22 cellular contexts compared by ENCODE assay signal in genomic region chr21:44947111-44947929, GRCh38. TPM values are rescaled to one million over a fixed set of nuclear protein-coding genes. Genes with fewer than 3 reads are reported as not detected.
DNase-seq lines count a peak whose midpoint lies in the region; ATAC-seq and TF ChIP-seq lines count a peak whose summit lies in the region.
"Had no signal": no experiment of that assay in that cellular context is flagged by ENCODE, and none has a peak within 500 bp of the region (broad histone marks: within the 10 kb centered on the region; RNA-seq: fewer than 3 reads in every experiment).

No MANE protein-coding gene starts in this region.

- H3K18ac ChIP-seq in neuronal stem cell (ENCODE audit: low read length), result no peak overlapping the region

- CTCF ChIA-PET in A673 (lab: Charles Lee), result interaction anchor here (1.9 kb wide), 1 partner anchor 182 kb away, joined by 6 read pairs; no protein-coding TSS in a partner anchor

- H4K91ac ChIP-seq in neuronal stem cell (ENCODE audit: low read depth, low read length, poor library complexity), result no peak overlapping the region

- peak overlapping the region; percentile 37 for H2AK5ac ChIP-seq in neuronal stem cell (ENCODE audit: low read depth, low read length)

- peaks cover 3% of the 10 kb centered on the region for H3K4me1 Mint-ChIP-seq in activated T-helper 17 cell treated with anti-CD3 and anti-CD28 coated beads, Interleukin-2, amount 50 U/mL, for 72 hours

- peaks cover 79% of the 10 kb centered on the region for H3K36me3 ChIP-seq in A673 (ENCODE audit: insufficient read depth, low read length, poor library complexity, severe bottlenecking)
- peaks cover 37 to 66% of the 10 kb centered on the region in 2 donors for H3K36me3 ChIP-seq in neuronal stem cell (replicated peaks in 1 of 2; ENCODE audit: control insufficient read depth in 2 of 2, insufficient read depth in 2 of 2, low read length in 2 of 2)

- H2AFZ ChIP-seq in neuronal stem cell (ENCODE audit: low read length), result no peak overlapping the region
- H2AFZ ChIP-seq: hepatocyte had no signal

- no peak overlapping the region for H3K14ac ChIP-seq in neuronal stem cell (ENCODE audit: low read length)

- no peak overlapping the region for H3K4me2 ChIP-seq in neuronal stem cell (ENCODE audit: insufficient read depth, low read length, poor library complexity, severe bottlenecking)
- H3K4me2 ChIP-seq: hepatocyte, SK-N-SH had no signal

- H3K4ac ChIP-seq in neuronal stem cell (ENCODE audit: low read length), result no peak overlapping the region

- WGBS in neuronal stem cell (ENCODE audit: extremely low coverage in 2 of 2, insufficient read length in 2 of 2, insufficient replicate concordance in 1 of 2), 2 donors, result no CpG with 5 or more reads among the region's 22 CpGs

- H3K4me1 ChIP-seq in A673 (ENCODE audit: insufficient read depth, low read length, poor library complexity, severe bottlenecking) (no peaks in the 10 kb centered on the region), neuronal stem cell (ENCODE audit: control insufficient read depth in 2 of 2, insufficient read depth in 1 of 2, low read depth in 1 of 2, low read length in 2 of 2) (no peaks in the 10 kb centered on the region)

- no peak for TF ChIP-seq CTCF in A673 (conservative IDR thresholded peaks at IDR 0.05; ENCODE audit: low read depth, low read length)

- DNase-seq in A673 (ENCODE audit: low spot score) (no peak), NCI-H460 (ENCODE audit: extremely low read depth, low read depth) (peak; percentile 41), glomerular visceral epithelial cell (ENCODE audit: extremely low spot score) (peak; percentile 41), neuronal stem cell (ENCODE audit: low spot score) (no peak), HPDE6-E6E7 (ENCODE audit: extremely low spot score) (no peak)
- DNase-seq: activated gamma-delta T cell; caudate nucleus; effector memory CD4-positive, alpha-beta T cell; mesendoderm; NCI-H1417; NCI-H2171 treated with DMSO at 0.1 percent for 48 hours; NCI-H774; SK-N-SH; stimulated activated CD4-positive, alpha-beta T cell treated with anti-CD3 and anti-CD28 coated beads, Interleukin-15, amount 100 ng/mL, for 24 hours; stimulated activated naive B cell treated with anti-CD40 and anti-IgM and Interleukin-4, amounts not matched to agents 10 μg/mL and 1 μg/mL and 100 μg/mL, for 72 hours; T1000 had no signal

- BruUV-seq in A673 (replicated peaks; lab: Mats Ljungman, UMichigan), result no TSS peak

- no peak overlapping the region for H2BK12ac ChIP-seq in neuronal stem cell (ENCODE audit: low read length)

- H3K27ac ChIP-seq in A673 (ENCODE audit: low read depth, low read length, poor library complexity, severe bottlenecking) (peak overlapping the region; percentile 25), neuronal stem cell (replicated peaks; ENCODE audit: low read length) (no peak overlapping the region)
- H3K27ac ChIP-seq: hepatocyte, thyroid gland had no signal

- H3K4me3 Mint-ChIP-seq in activated T-helper 17 cell treated with anti-CD3 and anti-CD28 coated beads, Interleukin-2, amount 50 U/mL, for 72 hours, result no peak overlapping the region
- H3K4me3 Mint-ChIP-seq: nephron; stimulated activated naive B cell treated with anti-CD40 and anti-IgM and Interleukin-4, amounts not matched to agents 10 μg/mL and 1 μg/mL and 100 μg/mL, for 72 hours had no signal

- intact Hi-C loops in A673 (cut with micrococcal nuclease; ENCODE audit: unreplicated experiment), result loop anchor here (5.0 kb wide), 1 partner anchor 190 kb away; no protein-coding TSS in a partner anchor

- H3K27ac Mint-ChIP-seq in activated T-helper 17 cell treated with anti-CD3 and anti-CD28 coated beads, Interleukin-2, amount 50 U/mL, for 72 hours, result no peak overlapping the region
- H3K27ac Mint-ChIP-seq: nephron; stimulated activated naive B cell treated with anti-CD40 and anti-IgM and Interleukin-4, amounts not matched to agents 10 μg/mL and 1 μg/mL and 100 μg/mL, for 72 hours had no signal

- peaks cover 30% of the 10 kb centered on the region for H3K79me1 ChIP-seq in neuronal stem cell (ENCODE audit: low read depth, low read length)

- H4K8ac ChIP-seq in neuronal stem cell (ENCODE audit: low read depth, low read length), result no peak overlapping the region

- H2BK5ac ChIP-seq in neuronal stem cell (ENCODE audit: low read length), result no peak overlapping the region

- peaks cover 38% of the 10 kb centered on the region for H3K36me3 Mint-ChIP-seq in activated T-helper 17 cell treated with anti-CD3 and anti-CD28 coated beads, Interleukin-2, amount 50 U/mL, for 72 hours (ENCODE audit: low read depth)

- H3K9me3 Mint-ChIP-seq in activated T-helper 17 cell treated with anti-CD3 and anti-CD28 coated beads, Interleukin-2, amount 50 U/mL, for 72 hours, result no peaks in the 10 kb centered on the region
- H3K9me3 Mint-ChIP-seq: nephron; stimulated activated naive B cell treated with anti-CD40 and anti-IgM and Interleukin-4, amounts not matched to agents 10 μg/mL and 1 μg/mL and 100 μg/mL, for 72 hours had no signal

- H3K9me3 ChIP-seq in A673 (ENCODE audit: low read depth, low read length, poor library complexity, severe bottlenecking) (no peaks in the 10 kb centered on the region), neuronal stem cell (replicated peaks in 1 of 2; ENCODE audit: control insufficient read depth in 2 of 2, insufficient read depth in 1 of 2, low read depth in 1 of 2, low read length in 2 of 2) (no peaks in the 10 kb centered on the region)
- H3K9me3 ChIP-seq: SK-N-SH, thyroid gland had no signal

- H3K4me3 ChIP-seq in A673 (ENCODE audit: low read depth, low read length, poor library complexity, severe bottlenecking) (no peak overlapping the region), neuronal stem cell (ENCODE audit: low read length in 2 of 2) (no peak overlapping the region)
- H3K4me3 ChIP-seq: hepatocyte, thyroid gland had no signal

- H2BK120ac ChIP-seq in neuronal stem cell (ENCODE audit: low read depth, low read length), result no peak overlapping the region

- no peak overlapping the region for H3K23ac ChIP-seq in neuronal stem cell (ENCODE audit: low read depth, low read length, poor library complexity)

- no peak overlapping the region for H3K9ac ChIP-seq in neuronal stem cell (ENCODE audit: low read depth, low read length, poor library complexity)
- H3K9ac ChIP-seq: SK-N-SH had no signal

- POLR2A ChIA-PET in A673 (lab: Charles Lee; ENCODE audit: low non-redundant PET), result interaction anchor here (0.6 kb wide), 2 partner anchors 25 to 38 kb away, joined by 3 to 8 read pairs; no protein-coding TSS in a partner anchor

- H3K27me3 ChIP-seq in A673 (replicated peaks; ENCODE audit: insufficient read depth, low read depth, low read length, poor library complexity) (no peaks in the 10 kb centered on the region), neuronal stem cell (ENCODE audit: control insufficient read depth in 3 of 3, insufficient read depth in 3 of 3, low read depth in 1 of 3, low read length in 3 of 3) (no peaks in the 10 kb centered on the region)
- H3K27me3 ChIP-seq: hepatocyte, thyroid gland had no signal

- no peak for ATAC-seq in HG03457 (IDR thresholded peaks at IDR 0.05; ENCODE audit: unreplicated experiment)
- ATAC-seq in GM21381 (IDR thresholded peaks at IDR 0.05; ENCODE audit: unreplicated experiment), result no peak
- ATAC-seq in activated T-helper 17 cell treated with anti-CD3 and anti-CD28 coated beads, Interleukin-2, amount 50 U/mL, for 72 hours (replicated peaks), result no peak
- ATAC-seq: stimulated activated naive B cell treated with anti-CD40 and anti-IgM and Interleukin-4, amounts not matched to agents 10 μg/mL and 1 μg/mL and 100 μg/mL, for 72 hours had no signal

- H2BK15ac ChIP-seq in neuronal stem cell (ENCODE audit: low read length), result no peak overlapping the region

- no peaks in the 10 kb centered on the region for H3K27me3 Mint-ChIP-seq in activated T-helper 17 cell treated with anti-CD3 and anti-CD28 coated beads, Interleukin-2, amount 50 U/mL, for 72 hours
- H3K27me3 Mint-ChIP-seq: stimulated activated naive B cell treated with anti-CD40 and anti-IgM and Interleukin-4, amounts not matched to agents 10 μg/mL and 1 μg/mL and 100 μg/mL, for 72 hours had no signal

RNA-seq across cellular contexts. Expression of gene SLX9, which starts 7.5 kb away (rescaled TPM):
- 114 and 115 TPM in 2 replicates for total RNA-seq in A673 (2021)
- total RNA-seq in NCI-H460 (2014; rRNA removed; shearing (Covaris generic)), result 37.3 and 41.4 TPM in 2 replicates
- 37.6 and 38.5 TPM in 2 replicates for polyA plus RNA-seq in NCI-H460 (2014; cell fraction: nucleus; rRNA removed)
- 17.0 TPM for polyA plus RNA-seq in neuronal stem cell (2013, experiment 1 of 2)
- 16.6 TPM for polyA plus RNA-seq in neuronal stem cell (2013, experiment 2 of 2)
- total RNA-seq in activated T-helper 17 cell treated with anti-CD3 and anti-CD28 coated beads, Interleukin-2, amount 50 U/mL, for 72 hours, result 10 to 100 TPM; 28.6 to 56.7 TPM

RNA-seq across cellular contexts. Expression of gene ITGB2, which starts 26.6 kb away (rescaled TPM):
- total RNA-seq in A673 (2021), result 5.0 and 7.4 TPM in 2 replicates
- total RNA-seq in NCI-H460 (2014; rRNA removed; shearing (Covaris generic)), result 0.84 and 0.92 TPM in 2 replicates
- 0.88 and 3.6 TPM in 2 replicates for polyA plus RNA-seq in NCI-H460 (2014; cell fraction: nucleus; rRNA removed)
- polyA plus RNA-seq in neuronal stem cell (2013, experiment 1 of 2), result 0.06 TPM
- 0.12 TPM for polyA plus RNA-seq in neuronal stem cell (2013, experiment 2 of 2)
- total RNA-seq in activated T-helper 17 cell treated with anti-CD3 and anti-CD28 coated beads, Interleukin-2, amount 50 U/mL, for 72 hours, result 100 to 1,000 TPM; 240 to 302 TPM

Comparison
In these comparisons a context has a peak if more than half of its experiments do, and no peak if none do; other contexts are left out.
1. DNase-seq: peak in NCI-H460 (single experiment) and glomerular visceral epithelial cell (single experiment); none in A673 (single experiment), neuronal stem cell (single experiment) and HPDE6-E6E7 (single experiment).
2. RNA of gene ITGB2, which starts 26.6 kb away (total RNA-seq): 240 to 302 TPM in activated T-helper 17 cell treated with anti-CD3 and anti-CD28 coated beads, Interleukin-2, amount 50 U/mL, for 72 hours; 5.0 to 7.4 TPM in A673 and 0.84 to 0.92 TPM in NCI-H460; every median in the first group is over 10 times any median in the second.